ENCODE assay signal across 8 cellular contexts in the genomic region with DNA sequence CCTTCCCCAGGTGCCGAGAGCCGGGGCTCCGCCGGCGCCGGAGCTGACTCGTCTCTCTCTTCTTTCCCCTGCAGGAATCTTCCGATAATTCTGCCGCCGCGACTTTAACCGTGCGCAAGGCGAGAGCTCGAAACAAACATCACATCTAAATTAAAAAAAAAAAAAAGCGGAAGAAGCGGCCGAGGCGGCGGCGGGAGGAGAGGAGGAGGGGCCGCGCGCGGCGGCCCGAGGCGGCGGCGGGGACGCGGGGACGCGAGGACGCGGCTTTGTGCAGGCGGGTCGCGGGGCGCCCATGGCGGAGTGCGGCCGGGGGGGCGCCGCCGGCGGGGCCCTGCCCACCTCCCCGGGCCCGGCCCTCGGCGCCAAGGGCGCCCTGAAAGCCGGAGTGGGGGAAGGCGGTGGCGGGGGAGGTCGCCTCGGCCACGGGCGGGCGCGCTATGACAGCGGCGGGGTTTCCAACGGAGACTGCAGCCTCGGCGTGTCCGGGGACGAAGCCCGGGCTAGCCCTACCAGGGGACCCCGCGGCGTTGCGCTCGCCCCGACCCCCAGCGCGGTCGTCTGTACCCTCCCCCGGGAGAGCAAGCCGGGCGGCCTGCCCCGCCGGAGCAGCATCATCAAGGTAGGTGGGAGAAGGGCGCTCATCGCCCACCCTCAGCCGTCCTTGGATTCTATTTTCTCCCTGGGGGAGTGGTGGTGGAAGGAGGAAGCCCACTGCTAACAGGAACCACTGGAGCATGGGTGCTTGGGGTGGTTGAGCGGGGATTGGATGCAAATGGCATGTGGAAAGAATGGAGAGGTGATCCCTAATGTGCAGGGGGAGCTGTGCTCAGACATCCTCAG. TPM values are rescaled to one million over a fixed set of nuclear protein-coding genes. Genes with fewer than 3 reads are reported as not detected.
A peak's percentile ranks its signal among the peaks of the same experiment; 100 is the strongest.
DNase-seq lines count a peak whose midpoint lies in the region; ATAC-seq and TF ChIP-seq lines count a peak whose summit lies in the region.

Gene PLCL2, plus strand, starts transcription at position 208 of the 840 bp plus-strand sequence. Its CDS starts 85 bp downstream, at position 293.

- peak within 1 kb of the TSS; percentile 94 to 97 for H3K4me3 Mint-ChIP-seq in CD14-positive monocyte
- H3K4me3 Mint-ChIP-seq in activated naive CD8-positive, alpha-beta T cell treated with anti-CD3 and anti-CD28 coated beads, Interleukin-2, amount 50 U/mL, for 24 hours, result peak within 1 kb of the TSS; percentile 90

- H3K9me3 Mint-ChIP-seq in CD14-positive monocyte, result no peaks in the 10 kb centered on the region
- H3K9me3 Mint-ChIP-seq in activated naive CD8-positive, alpha-beta T cell treated with anti-CD3 and anti-CD28 coated beads, Interleukin-2, amount 50 U/mL, for 24 hours, result no peaks in the 10 kb centered on the region

- H3K4me1 Mint-ChIP-seq in CD14-positive monocyte, result peaks cover 61% of the 10 kb centered on the region
- peaks cover 33% of the 10 kb centered on the region for H3K4me1 Mint-ChIP-seq in activated naive CD8-positive, alpha-beta T cell treated with anti-CD3 and anti-CD28 coated beads, Interleukin-2, amount 50 U/mL, for 24 hours

- peak; percentile 43 for ATAC-seq in GM19397 (IDR thresholded peaks at IDR 0.05; ENCODE audit: unreplicated experiment)
- ATAC-seq in HG03520 (IDR thresholded peaks at IDR 0.05; ENCODE audit: unreplicated experiment), result peak; percentile 27
- ATAC-seq in activated naive CD8-positive, alpha-beta T cell treated with anti-CD3 and anti-CD28 coated beads, Interleukin-2, amount 50 U/mL, for 24 hours, result peak; percentile 42
- peak; percentile 42 for ATAC-seq in left ventricle myocardium superior

- DNase-seq in CD14-positive monocyte (ENCODE audit: low spot score), result peak; percentile 50
- DNase-seq in SW480 (ENCODE audit: low spot score), result peak; percentile 39
- peak; percentile 64 for DNase-seq in activated naive CD8-positive, alpha-beta T cell treated with anti-CD3 and anti-CD28 coated beads, Interleukin-2, amount 50 U/mL, for 24 hours
- peak; percentile 76 for DNase-seq in left ventricle myocardium superior
- DNase-seq in retina, result peak; percentile 85
- no peak for DNase-seq in NCI-H226

- no peaks in the 10 kb centered on the region for H3K27me3 Mint-ChIP-seq in CD14-positive monocyte (ENCODE audit: low read depth in 3 of 3)
- no peaks in the 10 kb centered on the region for H3K27me3 Mint-ChIP-seq in activated naive CD8-positive, alpha-beta T cell treated with anti-CD3 and anti-CD28 coated beads, Interleukin-2, amount 50 U/mL, for 24 hours

- peak within 1 kb of the TSS; percentile 92 to 97 (median 96) for H3K27ac Mint-ChIP-seq in CD14-positive monocyte
- peak within 1 kb of the TSS; percentile 82 for H3K27ac Mint-ChIP-seq in activated naive CD8-positive, alpha-beta T cell treated with anti-CD3 and anti-CD28 coated beads, Interleukin-2, amount 50 U/mL, for 24 hours

- no peak for TF ChIP-seq CTCF in CD14-positive monocyte (IDR thresholded peaks at IDR 0.05)

- no peaks in the 10 kb centered on the region for H3K36me3 Mint-ChIP-seq in CD14-positive monocyte
- H3K36me3 Mint-ChIP-seq in activated naive CD8-positive, alpha-beta T cell treated with anti-CD3 and anti-CD28 coated beads, Interleukin-2, amount 50 U/mL, for 24 hours (ENCODE audit: low read depth), result no peaks in the 10 kb centered on the region

- intact Hi-C loops in CD14-positive monocyte (cut with micrococcal nuclease) (loop anchor here (5.0 kb wide), 3 partner anchors 38 to 83 kb away; no protein-coding TSS in a partner anchor), left ventricle myocardium superior (cut with micrococcal nuclease) (no loop called here)

RNA-seq across cellular contexts. Expression of gene PLCL2, which starts in this region (rescaled TPM):
- polyA plus RNA-seq in CD14-positive monocyte, result 10 to 100 TPM; 26.8 to 32.5 TPM
- total RNA-seq in left ventricle myocardium superior, result 76.9 TPM
